In the genomic region with DNA sequence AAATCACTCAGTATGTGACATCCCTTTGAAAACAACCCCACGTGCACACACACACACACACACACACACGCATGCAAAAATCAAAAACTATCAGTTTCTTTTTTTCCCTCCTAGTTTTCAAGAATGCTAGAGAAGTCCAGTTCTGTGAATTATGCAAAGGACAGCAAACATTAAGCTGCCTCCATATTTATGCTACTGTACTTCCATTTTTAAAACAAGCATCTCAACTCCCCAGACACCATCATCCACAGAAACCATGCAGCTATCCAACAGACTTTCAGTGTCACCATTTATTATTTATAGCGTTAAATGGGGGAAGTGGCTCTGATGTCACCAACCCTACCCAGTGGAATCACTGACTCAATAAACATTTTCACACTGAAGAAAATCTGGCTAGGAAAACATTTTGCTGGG, we compare ENCODE assay signal across 8 cellular contexts. TPM values are rescaled to one million over a fixed set of nuclear protein-coding genes. Genes with fewer than 3 reads are reported as not detected.
DNase-seq lines count a peak whose midpoint lies in the region; ATAC-seq, FAIRE-seq and TF ChIP-seq lines count a peak whose summit lies in the region.

No MANE protein-coding gene starts in this region.

- H4K20me1 ChIP-seq in HepG2 (ENCODE audit: insufficient read depth, low read length): peaks cover 26% of the 10 kb centered on the region

- BruUV-seq in HepG2 (replicated peaks; lab: Mats Ljungman, UMichigan): no TSS peak

- H3K27ac Mint-ChIP-seq in CD14-positive monocyte: peak overlapping the region; percentile 87 to 98 (median 95)

- peak overlapping the region; percentile 90 for H3K4me2 ChIP-seq in HepG2 (ENCODE audit: low read depth, low read length)

- no peaks in the 10 kb centered on the region for H3K27me3 Mint-ChIP-seq in CD14-positive monocyte (ENCODE audit: low read depth in 3 of 3)

- in situ Hi-C loops in HepG2 (cut with HindIII; ENCODE audit: extremely low pct_ligation_motif_present, low pct_unique_long_range_greater_than_20kb): no loop called here

- intact Hi-C loops in CD14-positive monocyte (cut with micrococcal nuclease) (loop anchor here (5.0 to 10.0 kb wide), 3 partner anchors 100 to 618 kb away; a partner anchor contains a TSS), HepG2 (cut with micrococcal nuclease; ENCODE audit: unreplicated experiment) (no loop called here)

- peaks cover 65% of the 10 kb centered on the region for H3K79me2 ChIP-seq in HepG2 (ENCODE audit: insufficient read depth, low read length)

- no peak overlapping the region for H2AFZ ChIP-seq in HepG2 (ENCODE audit: low read length)

- ATAC-seq in HepG2: no peak
- no peak for ATAC-seq in GM19455 (IDR thresholded peaks at IDR 0.05; ENCODE audit: unreplicated experiment)
- ATAC-seq in GM18520 (IDR thresholded peaks at IDR 0.05; ENCODE audit: unreplicated experiment): no peak

- peaks cover 0 to 2% (median 0%) of the 10 kb centered on the region in 7 donors for H3K9me3 Mint-ChIP-seq in CD14-positive monocyte

- H3K4me1 ChIP-seq in adipocyte (ENCODE audit: control insufficient read depth, insufficient read depth, low read length) (peaks cover 59% of the 10 kb centered on the region), HepG2 (ENCODE audit: insufficient read depth, low read length) (peaks cover 42% of the 10 kb centered on the region), tibial nerve (peaks cover 0 to 69% (median 35%) of the 10 kb centered on the region in 4 donors)

- DNase-seq in CD14-positive monocyte (ENCODE audit: low spot score) (no peak), M059J (ENCODE audit: low read depth) (peak; percentile 49), adipocyte (ENCODE audit: low read depth) (peak; percentile 39), HepG2 (ENCODE audit: low spot score) (no peak), tibial nerve (ENCODE audit: low spot score in 2 of 2) (no peak), substantia nigra (lab: John Stamatoyannopoulos, UW) (no peak)

- H3K36me3 Mint-ChIP-seq in CD14-positive monocyte: no peaks in the 10 kb centered on the region

- TF ChIP-seq RAD21 in HepG2 (CRISPR knock-in tag; IDR thresholded peaks at IDR 0.05): no peak

- TF ChIP-seq POLR2A in HepG2 (IDR thresholded peaks at IDR 0.05; ENCODE audit: insufficient read depth in 1 of 2, low read depth in 2 of 2, low read length in 2 of 2) (no peak), tibial nerve (IDR thresholded peaks at IDR 0.05) (no peak)

- POLR2A ChIA-PET in HepG2 (lab: Yijun Ruan, JAX): interaction anchor here (1.2 kb wide), 1 partner anchor 9 kb away, joined by 4 read pairs; no protein-coding TSS in a partner anchor

- 25% methylated on average over 3 of the region's 3 CpGs for WGBS in HepG2 (ENCODE audit: low lambda C conversion rate)
- WGBS in tibial nerve, 2 donors: 26 to 33% methylated on average over 3 of the region's 3 CpGs

- CTCF ChIA-PET in HepG2 (lab: Yijun Ruan, JAX; ENCODE audit: low intra/inter-chr PET ratio, low total read pairs): no interaction called here

- H3K4me3 Mint-ChIP-seq in CD14-positive monocyte: peak overlapping the region; percentile 86 to 98

- FAIRE-seq in HepG2 (lab: Jason Lieb, UNC): no peak

- H3K4me3 ChIP-seq in adipocyte (ENCODE audit: low read length) (peak overlapping the region; percentile 90), HepG2 (replicated peaks in 1 of 3; ENCODE audit: insufficient read depth in 1 of 3, low read depth in 2 of 3, low read length in 3 of 3) (peak overlapping the region; percentile 78 to 99 (median 93); a peak in 5 of 6 replicates), tibial nerve (peak overlapping the region; percentile 88 to 98 (median 92))

- H3K27me3 ChIP-seq in adipocyte (replicated peaks; ENCODE audit: control insufficient read depth, insufficient read depth, low read length): no peaks in the 10 kb centered on the region
- peaks cover 0 to 4% of the 10 kb centered on the region in 2 experiments; a peak in 1 of 5 replicates for H3K27me3 ChIP-seq in HepG2 (ENCODE audit: control insufficient read depth in 1 of 2, insufficient read depth in 2 of 2, low read length in 2 of 2)
- no peaks in the 10 kb centered on the region for H3K27me3 ChIP-seq in tibial nerve

- H3K9me3 ChIP-seq in adipocyte (ENCODE audit: control insufficient read depth, low read length): no peaks in the 10 kb centered on the region
- no peaks in the 10 kb centered on the region for H3K9me3 ChIP-seq in HepG2 (ENCODE audit: low read length)
- H3K9me3 ChIP-seq in tibial nerve: no peaks in the 10 kb centered on the region

- H3K9ac ChIP-seq in adipocyte (ENCODE audit: low read length): peak overlapping the region; percentile 96
- H3K9ac ChIP-seq in HepG2 (ENCODE audit: insufficient read depth, low read depth, low read length): peak overlapping the region; percentile 97

- H3K4me1 Mint-ChIP-seq in CD14-positive monocyte: peaks cover 56% of the 10 kb centered on the region

- H3K36me3 ChIP-seq in adipocyte (ENCODE audit: control insufficient read depth, insufficient read depth, low read length, severe bottlenecking) (no peaks in the 10 kb centered on the region), HepG2 (replicated peaks in 1 of 2; ENCODE audit: control insufficient read depth in 1 of 2, insufficient read depth in 2 of 2, low read length in 2 of 2) (no peaks in the 10 kb centered on the region), tibial nerve (no peaks in the 10 kb centered on the region)

- H3K27ac ChIP-seq in HepG2 (ENCODE audit: extremely low read length, insufficient read depth, low read length): peak overlapping the region; percentile 98
- H3K27ac ChIP-seq in tibial nerve: peak overlapping the region in 3 of 4 donors; percentile 94 to 96 (median 95)
- H3K27ac ChIP-seq in substantia nigra (ENCODE audit: low read depth, low read length, poor library complexity, severe bottlenecking): no peak overlapping the region

- TF ChIP-seq CTCF in CD14-positive monocyte (IDR thresholded peaks at IDR 0.05): no peak
- TF ChIP-seq CTCF in HepG2 (CRISPR knock-in tag; IDR thresholded peaks at IDR 0.05): no peak
- no peak for TF ChIP-seq CTCF in tibial nerve (IDR thresholded peaks at IDR 0.05)

- TF ChIP-seq EP300 in HepG2 (IDR thresholded peaks at IDR 0.05; ENCODE audit: low read depth in 2 of 2, low read length in 2 of 2): no peak
- TF ChIP-seq EP300 in HepG2 (CRISPR knock-in tag; IDR thresholded peaks at IDR 0.05; ENCODE audit: borderline replicate concordance): no peak
- no peak for TF ChIP-seq EP300 in tibial nerve (IDR thresholded peaks at IDR 0.05)

TF ChIP-seq in HepG2, 621 proteins besides CTCF, POLR2A, EP300 and RAD21:
- TF ChIP-seq MEIS2 (CRISPR knock-in tag; IDR thresholded peaks at IDR 0.05): no peak

RNA-seq across cellular contexts. Expression of a gene that starts 1.6 kb away (rescaled TPM):
- polyA plus RNA-seq in CD14-positive monocyte: 10 to 100 TPM; 18.2 to 24.5 TPM
- total RNA-seq in M059J (2014; rRNA removed; shearing (Covaris generic)): 38.5 and 75.0 TPM in 2 replicates
- 53.6 and 78.0 TPM in 2 replicates for total RNA-seq in HepG2 (2016; rRNA removed; fragmentation: Illumina TruSeq; extraction: Trizol)
- 13.9 and 16.6 TPM in 2 replicates for total RNA-seq in HepG2 (2016; cell fraction: cytosol; rRNA removed; fragmentation: Illumina TruSeq; extraction: Trizol; ENCODE audit: low read depth)
- 52.4 and 73.5 TPM in 2 replicates for total RNA-seq in HepG2 (2016; cell fraction: insoluble cytoplasmic fraction; rRNA removed; fragmentation: Illumina TruSeq; extraction: Trizol)
- 54.3 and 57.1 TPM in 2 replicates for total RNA-seq in HepG2 (2016; cell fraction: membrane; rRNA removed; fragmentation: Illumina TruSeq; extraction: Trizol)
- total RNA-seq in HepG2 (2016; cell fraction: nucleus; rRNA removed; fragmentation: Illumina TruSeq; extraction: Trizol): 37.5 and 42.2 TPM in 2 replicates
- polyA plus RNA-seq in HepG2 (2011; rRNA removed): 31.7 and 33.6 TPM in 2 replicates
- polyA plus RNA-seq in HepG2 (2011; cell fraction: cytosol; rRNA removed): 25.6 and 34.6 TPM in 2 replicates
- polyA plus RNA-seq in HepG2 (2011; cell fraction: nucleus; rRNA removed): 16.7 and 20.7 TPM in 2 replicates
- 26.7 and 31.9 TPM in 2 replicates for polyA plus RNA-seq in HepG2 (2012)
- polyA plus RNA-seq in HepG2 (2016; cell fraction: cytosol; fragmentation: Illumina TruSeq; extraction: Trizol; ENCODE audit: low read depth): 5.1 and 5.2 TPM in 2 replicates
- 49.8 and 50.1 TPM in 2 replicates for polyA plus RNA-seq in HepG2 (2016; cell fraction: insoluble cytoplasmic fraction; fragmentation: Illumina TruSeq; extraction: Trizol; ENCODE audit: low read depth)
- polyA plus RNA-seq in HepG2 (2016; cell fraction: membrane; fragmentation: Illumina TruSeq; extraction: Trizol; ENCODE audit: low read depth): 19.6 and 21.6 TPM in 2 replicates
- polyA plus RNA-seq in HepG2 (2016; cell fraction: nucleus; fragmentation: Illumina TruSeq; extraction: Trizol; ENCODE audit: insufficient read depth, low read depth): 22.7 and 23.9 TPM in 2 replicates
- polyA minus RNA-seq in HepG2 (2011; rRNA and poly(A)+ RNA removed; ENCODE audit: low replicate concordance): 103 and 117 TPM in 2 replicates
- polyA minus RNA-seq in HepG2 (2011; cell fraction: cytosol; rRNA and poly(A)+ RNA removed): 41.9 and 50.8 TPM in 2 replicates
- polyA minus RNA-seq in HepG2 (2011; cell fraction: nucleus; rRNA and poly(A)+ RNA removed): 52.0 and 58.4 TPM in 2 replicates
- 10 to 100 TPM; 49.2 to 96.4 (median 73.4) TPM for total RNA-seq in tibial nerve

Comparison
In these comparisons a context has a peak if more than half of its experiments do, and no peak if none do; other contexts are left out.
1. DNase-seq: peak in M059J (single experiment) and adipocyte (single experiment); none in CD14-positive monocyte (single experiment), HepG2 (single experiment), tibial nerve (0 of 2) and substantia nigra (0 of 49).
2. Peak in every context shown above with its lines, with median percentiles within 50 percentile points of each other: H3K4me3 ChIP-seq.